38 cellular contexts compared by ENCODE assay signal in the genomic region with DNA sequence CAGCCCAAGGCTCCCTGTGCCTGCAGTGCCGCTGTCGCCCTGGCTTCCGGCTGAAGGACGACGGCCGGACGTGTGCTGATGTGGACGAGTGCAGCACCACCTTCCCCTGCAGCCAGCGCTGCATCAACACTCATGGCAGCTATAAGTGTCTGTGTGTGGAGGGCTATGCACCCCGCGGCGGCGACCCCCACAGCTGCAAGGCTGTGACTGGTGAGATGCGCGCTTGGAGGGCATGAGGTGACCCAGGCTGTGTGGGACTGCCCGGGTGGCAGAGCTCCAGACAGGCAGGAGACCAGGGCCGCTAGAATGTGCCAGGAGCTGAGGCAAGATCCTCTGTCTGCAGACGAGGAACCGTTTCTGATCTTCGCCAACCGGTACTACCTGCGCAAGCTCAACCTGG. TPM values are rescaled to one million over a fixed set of nuclear protein-coding genes. Genes with fewer than 3 reads are reported as not detected.
"Had no signal": no experiment of that assay in that cellular context is flagged by ENCODE, and none has a peak within 500 bp of the region (broad histone marks: within the 10 kb centered on the region; RNA-seq: fewer than 3 reads in every experiment).

No MANE protein-coding gene starts in this region.

- H3K27me3 Mint-ChIP-seq: activated CD4-positive, alpha-beta T cell treated with anti-CD3 and anti-CD28 coated beads, Interleukin-2, amount 10 ng/mL, durations not matched to agents 7 days and 5 days; activated naive CD8-positive, alpha-beta T cell treated with anti-CD3 and anti-CD28 coated beads, Interleukin-2, amount 10 ng/mL, durations not matched to agents 7 days and 5 days; activated T-cell treated with anti-CD3 and anti-CD28 coated beads, Interleukin-2, amount 50 U/mL, for 24 hours; central memory CD8-positive, alpha-beta T cell; dendritic cell treated with granulocyte-macrophage colony-stimulating factor and Interleukin-4, amounts not matched to agents 40 ng/mL and 50 ng/mL, for 4 days had no signal

- H3K27ac ChIP-seq: brain microvascular endothelial cell, coronary artery, epithelial cell of prostate, esophagus squamous epithelium, gastroesophageal sphincter, heart right ventricle, VCaP had no signal

- H3K9me3 Mint-ChIP-seq: activated CD4-positive, alpha-beta memory T cell treated with anti-CD3 and anti-CD28 coated beads, Interleukin-2, amount 10 ng/mL, durations not matched to agents 7 days and 5 days; activated CD4-positive, alpha-beta T cell treated with anti-CD3 and anti-CD28 coated beads, Interleukin-2, amount 10 ng/mL, durations not matched to agents 7 days and 5 days; activated naive CD4-positive, alpha-beta T cell treated with anti-CD3 and anti-CD28 coated beads, Interleukin-2, amount 10 ng/mL, durations not matched to agents 7 days and 5 days; activated naive CD4-positive, alpha-beta T cell treated with anti-CD3 and anti-CD28 coated beads, Interleukin-2, amount 50 U/mL, for 72 hours; activated naive CD8-positive, alpha-beta T cell treated with anti-CD3 and anti-CD28 coated beads, Interleukin-2, amount 10 ng/mL, durations not matched to agents 7 days and 5 days; activated T-cell treated with anti-CD3 and anti-CD28 coated beads, Interleukin-2, amount 50 U/mL, for 24 hours; activated T-cell treated with anti-CD3 and anti-CD28 coated beads, Interleukin-2, amount 50 U/mL, for 72 hours; central memory CD8-positive, alpha-beta T cell; dendritic cell treated with granulocyte-macrophage colony-stimulating factor and Interleukin-4, amounts not matched to agents 40 ng/mL and 50 ng/mL, for 4 days; effector memory CD8-positive, alpha-beta T cell; WTC11 had no signal

- FAIRE-seq: astrocyte, endothelial cell of umbilical vein had no signal

- H3K4me3 ChIP-seq: coronary artery, esophagus squamous epithelium, gastroesophageal sphincter, heart right ventricle had no signal

- H3K27me3 ChIP-seq: brain microvascular endothelial cell, esophagus squamous epithelium, gastroesophageal sphincter, heart right ventricle had no signal

- H3K9me3 ChIP-seq: esophagus squamous epithelium, gastroesophageal sphincter, heart right ventricle had no signal

- H3K4me1 ChIP-seq: esophagus squamous epithelium, gastroesophageal sphincter, heart right ventricle had no signal

- H3K27ac Mint-ChIP-seq: activated CD4-positive, alpha-beta memory T cell treated with anti-CD3 and anti-CD28 coated beads, Interleukin-2, amount 10 ng/mL, durations not matched to agents 7 days and 5 days; activated CD4-positive, alpha-beta T cell treated with anti-CD3 and anti-CD28 coated beads, Interleukin-2, amount 10 ng/mL, durations not matched to agents 7 days and 5 days; activated naive CD4-positive, alpha-beta T cell treated with anti-CD3 and anti-CD28 coated beads, Interleukin-2, amount 10 ng/mL, durations not matched to agents 7 days and 5 days; activated naive CD4-positive, alpha-beta T cell treated with anti-CD3 and anti-CD28 coated beads, Interleukin-2, amount 50 U/mL, for 72 hours; activated naive CD8-positive, alpha-beta T cell treated with anti-CD3 and anti-CD28 coated beads, Interleukin-2, amount 10 ng/mL, durations not matched to agents 7 days and 5 days; activated T-cell treated with anti-CD3 and anti-CD28 coated beads, Interleukin-2, amount 50 U/mL, for 24 hours; activated T-cell treated with anti-CD3 and anti-CD28 coated beads, Interleukin-2, amount 50 U/mL, for 72 hours; dendritic cell treated with granulocyte-macrophage colony-stimulating factor and Interleukin-4, amounts not matched to agents 40 ng/mL and 50 ng/mL, for 4 days; effector memory CD8-positive, alpha-beta T cell; WTC11 had no signal

- ATAC-seq: activated naive CD4-positive, alpha-beta T cell treated with anti-CD3 and anti-CD28 coated beads, Interleukin-2, amount 50 U/mL, for 72 hours; activated T-cell treated with anti-CD3 and anti-CD28 coated beads, Interleukin-2, amount 50 U/mL, for 72 hours; effector memory CD8-positive, alpha-beta T cell; gastroesophageal sphincter; heart right ventricle; WTC11 had no signal

- H3K4me3 Mint-ChIP-seq: activated CD4-positive, alpha-beta memory T cell treated with anti-CD3 and anti-CD28 coated beads, Interleukin-2, amount 10 ng/mL, durations not matched to agents 7 days and 5 days; activated CD4-positive, alpha-beta T cell treated with anti-CD3 and anti-CD28 coated beads, Interleukin-2, amount 10 ng/mL, durations not matched to agents 7 days and 5 days; activated naive CD4-positive, alpha-beta T cell treated with anti-CD3 and anti-CD28 coated beads, Interleukin-2, amount 10 ng/mL, durations not matched to agents 7 days and 5 days; activated naive CD8-positive, alpha-beta T cell treated with anti-CD3 and anti-CD28 coated beads, Interleukin-2, amount 10 ng/mL, durations not matched to agents 7 days and 5 days; activated T-cell treated with anti-CD3 and anti-CD28 coated beads, Interleukin-2, amount 50 U/mL, for 24 hours; activated T-cell treated with anti-CD3 and anti-CD28 coated beads, Interleukin-2, amount 50 U/mL, for 72 hours; central memory CD8-positive, alpha-beta T cell; dendritic cell treated with granulocyte-macrophage colony-stimulating factor and Interleukin-4, amounts not matched to agents 40 ng/mL and 50 ng/mL, for 4 days; effector memory CD8-positive, alpha-beta T cell; WTC11 had no signal

- H3K4me1 Mint-ChIP-seq: activated CD4-positive, alpha-beta memory T cell treated with anti-CD3 and anti-CD28 coated beads, Interleukin-2, amount 10 ng/mL, durations not matched to agents 7 days and 5 days; activated CD4-positive, alpha-beta T cell treated with anti-CD3 and anti-CD28 coated beads, Interleukin-2, amount 10 ng/mL, durations not matched to agents 7 days and 5 days; activated naive CD4-positive, alpha-beta T cell treated with anti-CD3 and anti-CD28 coated beads, Interleukin-2, amount 10 ng/mL, durations not matched to agents 7 days and 5 days; activated naive CD8-positive, alpha-beta T cell treated with anti-CD3 and anti-CD28 coated beads, Interleukin-2, amount 10 ng/mL, durations not matched to agents 7 days and 5 days; central memory CD8-positive, alpha-beta T cell; WTC11 had no signal

- H3K36me3 Mint-ChIP-seq: activated naive CD4-positive, alpha-beta T cell treated with anti-CD3 and anti-CD28 coated beads, Interleukin-2, amount 10 ng/mL, durations not matched to agents 7 days and 5 days; activated naive CD4-positive, alpha-beta T cell treated with anti-CD3 and anti-CD28 coated beads, Interleukin-2, amount 50 U/mL, for 72 hours; activated naive CD8-positive, alpha-beta T cell treated with anti-CD3 and anti-CD28 coated beads, Interleukin-2, amount 10 ng/mL, durations not matched to agents 7 days and 5 days had no signal

- DNase-seq: activated CD4-positive, alpha-beta memory T cell treated with anti-CD3 and anti-CD28 coated beads, Interleukin-2, amount 10 ng/mL, durations not matched to agents 7 days and 5 days; activated CD4-positive, alpha-beta T cell treated with anti-CD3 and anti-CD28 coated beads for 1 hour; activated CD4-positive, alpha-beta T cell treated with anti-CD3 and anti-CD28 coated beads for 4 hours; activated CD4-positive, alpha-beta T cell treated with anti-CD3 and anti-CD28 coated beads, Interleukin-2, amount 10 ng/mL, durations not matched to agents 7 days and 5 days; activated CD4-positive, alpha-beta T cell treated with anti-CD3 and anti-CD28 coated beads, Interleukin-2, amount 50 U/mL, for 4 hours; activated CD8-positive, alpha-beta memory T cell treated with anti-CD3 and anti-CD28 coated beads, Interleukin-2, amount 50 U/mL, for 48 hours; activated gamma-delta T cell; activated naive CD4-positive, alpha-beta T cell; activated naive CD4-positive, alpha-beta T cell treated with anti-CD3 and anti-CD28 coated beads, Interleukin-2, amount 10 ng/mL, durations not matched to agents 7 days and 5 days; activated naive CD8-positive, alpha-beta T cell treated with anti-CD3 and anti-CD28 coated beads, Interleukin-2, amount 10 ng/mL, durations not matched to agents 7 days and 5 days; activated T-cell treated with anti-CD3 and anti-CD28 coated beads for 4 hours; activated T-cell treated with anti-CD3 and anti-CD28 coated beads, Interleukin-2, amount 50 U/mL, for 24 hours; activated T-cell treated with anti-CD3 and anti-CD28 coated beads, Interleukin-2, amount 50 U/mL, for 72 hours; brain microvascular endothelial cell; effector CD4-positive, alpha-beta T cell; effector memory CD8-positive, alpha-beta T cell; esophagus squamous epithelium; foreskin melanocyte; heart right ventricle; T-helper 2 cell had no signal

RNA-seq across cellular contexts. Expression of a gene that starts 19.6 kb away (rescaled TPM):
- total RNA-seq: endothelial cell of umbilical vein had no signal

RNA-seq across cellular contexts. Expression of a gene that starts 49.5 kb away (rescaled TPM):
- total RNA-seq: activated CD4-positive, alpha-beta memory T cell treated with anti-CD3 and anti-CD28 coated beads, Interleukin-2, amount 10 ng/mL, durations not matched to agents 7 days and 5 days; activated CD4-positive, alpha-beta T cell treated with anti-CD3 and anti-CD28 coated beads, Interleukin-2, amount 10 ng/mL, durations not matched to agents 7 days and 5 days; activated naive CD4-positive, alpha-beta T cell treated with anti-CD3 and anti-CD28 coated beads, Interleukin-2, amount 50 U/mL, for 72 hours; activated naive CD8-positive, alpha-beta T cell treated with anti-CD3 and anti-CD28 coated beads, Interleukin-2, amount 10 ng/mL, durations not matched to agents 7 days and 5 days; activated T-cell treated with anti-CD3 and anti-CD28 coated beads, Interleukin-2, amount 50 U/mL, for 72 hours; astrocyte; bronchial epithelial cell; cardiac septum; cerebellum; endothelial cell of umbilical vein; esophagus squamous epithelium; fibroblast of lung; fibroblast of villous mesenchyme; gastroesophageal sphincter; glomerular endothelial cell; heart right ventricle; T-helper 1 cell treated with Interleukin-12 subunit alpha and Interleukin-12 subunit beta and Interleukin-4 antibody, amounts not matched to agents 30 ng/mL and 1 ng/mL, for 36 hours; WTC11 had no signal
- polyA plus RNA-seq: endothelial cell of umbilical vein, esophagus, fibroblast of lung, heart right ventricle had no signal
